8 cellular contexts compared by ENCODE assay signal in genomic region chr1:120179420-120180348, GRCh38. TPM values are rescaled to one million over a fixed set of nuclear protein-coding genes. Genes with fewer than 3 reads are reported as not detected.
DNase-seq lines count a peak whose midpoint lies in the region; ATAC-seq and TF ChIP-seq lines count a peak whose summit lies in the region.

No MANE protein-coding gene starts in this region.

- ATAC-seq in GM21723 (IDR thresholded peaks at IDR 0.05; ENCODE audit: unreplicated experiment) (no peak), GM19452 (IDR thresholded peaks at IDR 0.05; ENCODE audit: unreplicated experiment) (no peak)

- H3K27ac ChIP-seq in esophagus squamous epithelium = peak overlapping the region in 3 of 4 donors; percentile 72 to 81 (median 72)

- WGBS in esophagus squamous epithelium, 2 donors = 23 to 28% methylated on average over 10 to 14 of the region's 20 CpGs

- no peaks in the 10 kb centered on the region for H3K9me3 ChIP-seq in esophagus squamous epithelium

- H3K27me3 ChIP-seq in H7 (ENCODE audit: control insufficient read depth, insufficient read depth, low read length) (no peaks in the 10 kb centered on the region), esophagus squamous epithelium (no peaks in the 10 kb centered on the region)

- H3K4me1 ChIP-seq in esophagus squamous epithelium = peaks cover 0 to 28% (median 11%) of the 10 kb centered on the region in 3 donors

- TF ChIP-seq POLR2A in esophagus squamous epithelium (IDR thresholded peaks at IDR 0.05) = no peak

- TF ChIP-seq CTCF in esophagus squamous epithelium (IDR thresholded peaks at IDR 0.05) = no peak

- H3K4me3 ChIP-seq in H7 (ENCODE audit: insufficient read depth, low read depth, low read length) (no peak overlapping the region; the same call in 1 of the 2 replicates), esophagus squamous epithelium (peak overlapping the region in 3 of 4 donors; percentile 34 to 58 (median 38))

- H3K36me3 ChIP-seq in H7 (replicated peaks; ENCODE audit: control insufficient read depth, insufficient read depth, low read length) (no peaks in the 10 kb centered on the region), esophagus squamous epithelium (no peaks in the 10 kb centered on the region)

- intact Hi-C loops in esophagus squamous epithelium (cut with DNase I) = no loop called here

- DNase-seq in H7 (peak; percentile 12), RPMI7951 (ENCODE audit: low read depth) (peak; percentile 70), esophagus squamous epithelium (lab: John Stamatoyannopoulos, UW) (no peak), non-pigmented ciliary epithelial cell (ENCODE audit: low read depth) (peak; percentile 54), GF-D8 (lab: John Stamatoyannopoulos, UW) (no peak), SW 1271 (lab: John Stamatoyannopoulos, UW) (no peak)

RNA-seq across cellular contexts. Expression of gene SEC22B, which starts 3.4 kb away (rescaled TPM):
- total RNA-seq in H7 (2014; rRNA removed; shearing (Covaris generic)) = 17.8 and 19.0 TPM in 2 replicates
- 38.4 and 39.0 TPM in 2 replicates for total RNA-seq in RPMI7951 (2014; rRNA removed; shearing (Covaris generic))
- total RNA-seq in esophagus squamous epithelium = 10 to 100 TPM in 3 of 4 donors, 1 to 10 TPM in 1; 9.4 to 20.0 (median 15.1) TPM

Comparison
In these comparisons a context has a peak if more than half of its experiments do, and no peak if none do; other contexts are left out.
1. DNase-seq: peak in H7 (single experiment), RPMI7951 (single experiment) and non-pigmented ciliary epithelial cell (single experiment); none in esophagus squamous epithelium (single experiment), GF-D8 (single experiment) and SW 1271 (0 of 2).